1 cellular context compared by ENCODE assay signal in genomic region chr20:34301587-34302311, GRCh38.
TF ChIP-seq lines count a peak whose summit lies in the region.

No MANE protein-coding gene starts in this region.

TF ChIP-seq in SK-N-SH, 30 proteins besides CTCF, POLR2A, EP300 and RAD21 (continued from another document):
- no peak for TF ChIP-seq ZBTB33 (IDR thresholded peaks at IDR 0.05; ENCODE audit: borderline replicate concordance, low read depth)
- TF ChIP-seq USF1 (IDR thresholded peaks at IDR 0.05; ENCODE audit: borderline replicate concordance, low read depth): no peak
- TF ChIP-seq TEAD4 (IDR thresholded peaks at IDR 0.05; ENCODE audit: borderline replicate concordance, insufficient read depth): no peak
- TF ChIP-seq REST (IDR thresholded peaks at IDR 0.05; ENCODE audit: low read depth, low read length): no peak
- TF ChIP-seq NFIC (IDR thresholded peaks at IDR 0.05; ENCODE audit: borderline replicate concordance): no peak
- no peak for TF ChIP-seq IRF3 (IDR thresholded peaks at IDR 0.05; ENCODE audit: low read depth, low read length)
- no peak for TF ChIP-seq GATA2 (CRISPR knock-in tag; IDR thresholded peaks at IDR 0.05)
- no peak for TF ChIP-seq USF2 (IDR thresholded peaks at IDR 0.05; ENCODE audit: borderline replicate concordance, low read depth, low read length)
- TF ChIP-seq FOSL2 (IDR thresholded peaks at IDR 0.05; ENCODE audit: borderline replicate concordance, low read depth): no peak
